27 cellular contexts compared by ENCODE assay signal in genomic region chr11:66973956-66974585, GRCh38. TPM values are rescaled to one million over a fixed set of nuclear protein-coding genes. Genes with fewer than 3 reads are reported as not detected.
DNase-seq lines count a peak whose midpoint lies in the region; ATAC-seq, FAIRE-seq and TF ChIP-seq lines count a peak whose summit lies in the region.
"Had no signal": no experiment of that assay in that cellular context is flagged by ENCODE, and none has a peak within 500 bp of the region (broad histone marks: within the 10 kb centered on the region; RNA-seq: fewer than 3 reads in every experiment).

No MANE protein-coding gene starts in this region.

- no peak for ATAC-seq in naive thymus-derived CD4-positive, alpha-beta T cell
- ATAC-seq: activated CD8-positive, alpha-beta T cell treated with anti-CD3 and anti-CD28 coated beads, Interleukin-2, amount 10 ng/mL, durations not matched to agents 7 days and 5 days had no signal

- peaks cover 26% of the 10 kb centered on the region for H3K4me1 Mint-ChIP-seq in CD14-positive monocyte
- peaks cover 0 to 6% (median 0%) of the 10 kb centered on the region in 7 donors for H3K4me1 Mint-ChIP-seq in naive thymus-derived CD4-positive, alpha-beta T cell

- no peak overlapping the region for H3K4me3 ChIP-seq in NB4 (ENCODE audit: low read depth, low read length)
- H3K4me3 ChIP-seq in adipocyte (ENCODE audit: low read length), result no peak overlapping the region
- H3K4me3 ChIP-seq in small intestine (ENCODE audit: low read depth in 1 of 2, low read length in 2 of 2), result no peak overlapping the region
- H3K4me3 ChIP-seq in naive thymus-derived CD4-positive, alpha-beta T cell (ENCODE audit: low read length), result no peak overlapping the region
- H3K4me3 ChIP-seq: sigmoid colon had no signal

- H3K27me3 Mint-ChIP-seq in CD14-positive monocyte (ENCODE audit: low read depth in 3 of 3), result peaks cover 8 to 16% (median 14%) of the 10 kb centered on the region in 3 donors
- H3K27me3 Mint-ChIP-seq in naive thymus-derived CD4-positive, alpha-beta T cell, result peaks cover 0 to 22% (median 4%) of the 10 kb centered on the region in 5 donors

- no peak overlapping the region for H3K4me3 Mint-ChIP-seq in CD14-positive monocyte
- no peak overlapping the region for H3K4me3 Mint-ChIP-seq in naive thymus-derived CD4-positive, alpha-beta T cell
- H3K4me3 Mint-ChIP-seq: activated CD8-positive, alpha-beta T cell treated with anti-CD3 and anti-CD28 coated beads, Interleukin-2, amount 10 ng/mL, durations not matched to agents 7 days and 5 days had no signal

- TF ChIP-seq POLR2A in NB4 (IDR thresholded peaks at IDR 0.05; ENCODE audit: extremely low read depth, insufficient read length), result no peak

- H3K36me3 Mint-ChIP-seq in CD14-positive monocyte, result no peaks in the 10 kb centered on the region
- peaks cover 0 to 5% (median 0%) of the 10 kb centered on the region in 5 donors for H3K36me3 Mint-ChIP-seq in naive thymus-derived CD4-positive, alpha-beta T cell

- H3K9me3 ChIP-seq in adipocyte (ENCODE audit: control insufficient read depth, low read length), result peaks cover 4% of the 10 kb centered on the region
- H3K9me3 ChIP-seq in small intestine (ENCODE audit: control insufficient read depth, low read depth), result no peaks in the 10 kb centered on the region
- peaks cover 0 to 2% (median 0%) of the 10 kb centered on the region in 3 experiments for H3K9me3 ChIP-seq in naive thymus-derived CD4-positive, alpha-beta T cell (ENCODE audit: control insufficient read depth in 2 of 3, low read length in 3 of 3)
- H3K9me3 ChIP-seq: sigmoid colon had no signal

- H3K27ac Mint-ChIP-seq in CD14-positive monocyte, result peak overlapping the region in 5 of 7 donors; percentile 18 to 49 (median 34)
- H3K27ac Mint-ChIP-seq in naive thymus-derived CD4-positive, alpha-beta T cell, result peak overlapping the region in 1 of 9 donors; percentile 34
- H3K27ac Mint-ChIP-seq: activated CD8-positive, alpha-beta T cell treated with anti-CD3 and anti-CD28 coated beads, Interleukin-2, amount 10 ng/mL, durations not matched to agents 7 days and 5 days had no signal

- TF ChIP-seq CTCF in CD14-positive monocyte (IDR thresholded peaks at IDR 0.05) (no peak), NB4 (IDR thresholded peaks at IDR 0.05; ENCODE audit: low read depth, low read length) (no peak)

- intact Hi-C loops in CD14-positive monocyte (cut with micrococcal nuclease), result loop anchor here in 1 of 2 donors (10.0 kb wide), 1 partner anchor 279 kb away; no protein-coding TSS in a partner anchor
- intact Hi-C loops in naive thymus-derived CD4-positive, alpha-beta T cell (cut with micrococcal nuclease), result no loop called here

- H3K27me3 ChIP-seq in adipocyte (replicated peaks; ENCODE audit: control insufficient read depth, insufficient read depth, low read length) (no peaks in the 10 kb centered on the region), small intestine (ENCODE audit: control insufficient read depth in 2 of 2, insufficient read depth in 2 of 2, low read length in 2 of 2) (no peaks in the 10 kb centered on the region)
- H3K27me3 ChIP-seq in naive thymus-derived CD4-positive, alpha-beta T cell (ENCODE audit: control insufficient read depth in 2 of 2, insufficient read depth in 2 of 2, low read length in 2 of 2), result no peaks in the 10 kb centered on the region
- H3K27me3 ChIP-seq: sigmoid colon had no signal

- H3K4me1 ChIP-seq in adipocyte (ENCODE audit: control insufficient read depth, insufficient read depth, low read length) (peaks cover 37% of the 10 kb centered on the region), small intestine (ENCODE audit: control insufficient read depth in 2 of 2, insufficient read depth in 1 of 2, low read depth in 1 of 2, low read length in 1 of 2) (peaks cover 4 to 7% of the 10 kb centered on the region in 2 donors)
- H3K4me1 ChIP-seq in naive thymus-derived CD4-positive, alpha-beta T cell (ENCODE audit: control insufficient read depth in 2 of 2, insufficient read depth in 2 of 2, low read length in 2 of 2), result no peaks in the 10 kb centered on the region
- H3K4me1 ChIP-seq: sigmoid colon had no signal

- FAIRE-seq in small intestine (lab: Jason Lieb, UNC) (no peak), urothelium cell line (lab: Jason Lieb, UNC) (no peak)
- FAIRE-seq: RCC 7860 had no signal

- DNase-seq in CD14-positive monocyte (ENCODE audit: low spot score), result no peak
- peak; percentile 29 for DNase-seq in NB4 (ENCODE audit: low read depth)
- DNase-seq in adipocyte (ENCODE audit: low read depth), result peak; percentile 65
- peak; percentile 50 for DNase-seq in iris pigment epithelial cell (ENCODE audit: low read depth)
- DNase-seq in small intestine, result no peak
- no peak for DNase-seq in naive thymus-derived CD4-positive, alpha-beta T cell
- no peak for DNase-seq in urothelium cell line (ENCODE audit: low spot score)
- DNase-seq in stimulated activated CD4-positive, alpha-beta T cell treated with anti-CD3 and anti-CD28 coated beads, Interleukin-4, amount 100 ng/mL, for 4 hours, result no peak
- DNase-seq: ACHN; activated CD4-positive, CD25-positive, alpha-beta regulatory T cell; activated CD8-positive, alpha-beta T cell treated with anti-CD3 and anti-CD28 coated beads, Interleukin-2, amount 10 ng/mL, durations not matched to agents 7 days and 5 days; activated gamma-delta T cell treated with Interleukin-2 at 50 U/mL for 16 hours; amygdala; head of caudate nucleus; midbrain; NCI-H1092; NCI-H2029; NCI-H226; NCI-H82; posterior cingulate gyrus; sigmoid colon; substantia nigra; T1000 had no signal

- no peak overlapping the region for H3K27ac ChIP-seq in small intestine (ENCODE audit: low read depth in 1 of 2, low read length in 1 of 2)
- no peak overlapping the region for H3K27ac ChIP-seq in naive thymus-derived CD4-positive, alpha-beta T cell (ENCODE audit: low read depth, low read length)
- H3K27ac ChIP-seq: C4-2B, sigmoid colon had no signal

- H3K9ac ChIP-seq in adipocyte (ENCODE audit: low read length), result no peak overlapping the region

- H3K36me3 ChIP-seq in adipocyte (ENCODE audit: control insufficient read depth, insufficient read depth, low read length, severe bottlenecking) (no peaks in the 10 kb centered on the region), small intestine (ENCODE audit: control insufficient read depth in 2 of 2, insufficient read depth in 2 of 2, low read length in 2 of 2) (no peaks in the 10 kb centered on the region)
- H3K36me3 ChIP-seq in naive thymus-derived CD4-positive, alpha-beta T cell (ENCODE audit: control insufficient read depth in 2 of 3, insufficient read depth in 3 of 3, low read length in 3 of 3), result no peaks in the 10 kb centered on the region
- H3K36me3 ChIP-seq: sigmoid colon had no signal

- CTCF ChIA-PET in naive thymus-derived CD4-positive, alpha-beta T cell (lab: Charles Lee), result no interaction called here

- POLR2A ChIA-PET in naive thymus-derived CD4-positive, alpha-beta T cell (lab: Charles Lee), result no interaction called here

- 83 to 90% (median 87%) methylated on average over 8 of the region's 8 CpGs for WGBS in small intestine, 3 donors

- H3K9me3 Mint-ChIP-seq in CD14-positive monocyte, result peaks cover 5 to 19% (median 10%) of the 10 kb centered on the region in 7 donors
- H3K9me3 Mint-ChIP-seq in naive thymus-derived CD4-positive, alpha-beta T cell, result peaks cover 0 to 15% (median 0%) of the 10 kb centered on the region in 11 donors

RNA-seq across cellular contexts. Expression of gene C11orf86, which starts 1.0 kb away (rescaled TPM):
- not detected for polyA plus RNA-seq in CD14-positive monocyte
- polyA plus RNA-seq in small intestine, result 100 to 1,000 TPM in 2 of 3 donors, 10 to 100 TPM in 1; 63.6 to 801 (median 577) TPM
- total RNA-seq in naive thymus-derived CD4-positive, alpha-beta T cell, result not detected
- not detected for polyA plus RNA-seq in naive thymus-derived CD4-positive, alpha-beta T cell
- total RNA-seq: activated CD8-positive, alpha-beta T cell treated with anti-CD3 and anti-CD28 coated beads, Interleukin-2, amount 10 ng/mL, durations not matched to agents 7 days and 5 days; sigmoid colon; urinary bladder had no signal
- polyA plus RNA-seq: neural cell, urinary bladder had no signal

RNA-seq across cellular contexts. Expression of gene PC, which starts 15.9 kb away (rescaled TPM):
- 1 to 10 TPM; 6.0 to 7.1 TPM for polyA plus RNA-seq in CD14-positive monocyte
- polyA plus RNA-seq in small intestine, result 10 to 100 TPM; 22.1 to 89.5 (median 71.1) TPM
- total RNA-seq in naive thymus-derived CD4-positive, alpha-beta T cell, result 10 to 100 TPM in 2 of 5 experiments, 1 to 10 TPM in 3; 8.4 to 11.2 (median 10.0) TPM
- 1 to 10 TPM; 4.9 to 7.7 TPM for polyA plus RNA-seq in naive thymus-derived CD4-positive, alpha-beta T cell

RNA-seq across cellular contexts. Expression of gene SYT12, which starts 48.9 kb away (rescaled TPM):
- polyA plus RNA-seq in CD14-positive monocyte (not detected), small intestine (1 to 10 TPM in 1 of 3 donors, under 1 TPM in 2; 0.22 to 3.1 (median 0.27) TPM)
- total RNA-seq in naive thymus-derived CD4-positive, alpha-beta T cell, result not detected
- polyA plus RNA-seq in naive thymus-derived CD4-positive, alpha-beta T cell, result not detected
- total RNA-seq: activated CD8-positive, alpha-beta T cell treated with anti-CD3 and anti-CD28 coated beads, Interleukin-2, amount 10 ng/mL, durations not matched to agents 7 days and 5 days; sigmoid colon had no signal

Comparison
In these comparisons a context has a peak if more than half of its experiments do, and no peak if none do; other contexts are left out.
1. DNase-seq: peak in NB4 (single experiment), adipocyte (single experiment) and iris pigment epithelial cell (single experiment); none in CD14-positive monocyte (single experiment), small intestine (single experiment), naive thymus-derived CD4-positive, alpha-beta T cell (0 of 9), urothelium cell line (single experiment) and stimulated activated CD4-positive, alpha-beta T cell treated with anti-CD3 and anti-CD28 coated beads, Interleukin-4, amount 100 ng/mL, for 4 hours (0 of 2).
2. RNA of gene C11orf86, which starts 1.0 kb away (polyA plus RNA-seq): 63.6 to 801 TPM in small intestine; not detected in CD14-positive monocyte and not detected in naive thymus-derived CD4-positive, alpha-beta T cell; every median in the first group is over 10 times any median in the second.